Comparison of ENCODE assay signal across 26 cellular contexts in genomic region chr20:50806126-50806768, GRCh38. TPM values are rescaled to one million over a fixed set of nuclear protein-coding genes. Genes with fewer than 3 reads are reported as not detected.
DNase-seq lines count a peak whose midpoint lies in the region; ATAC-seq lines count a peak whose summit lies in the region.
"Had no signal": no experiment of that assay in that cellular context is flagged by ENCODE, and none has a peak within 500 bp of the region (broad histone marks: within the 10 kb centered on the region; RNA-seq: fewer than 3 reads in every experiment).

No MANE protein-coding gene starts in this region.

- H3K4me1 ChIP-seq in trophoblast cell (ENCODE audit: control insufficient read depth in 1 of 2, insufficient read depth in 2 of 2, low read length in 2 of 2): no peaks in the 10 kb centered on the region
- H3K4me1 ChIP-seq: A549, BE2C, breast epithelium, colonic mucosa, esophagus squamous epithelium, gastrocnemius medialis, lower lobe of right lung had no signal

- H3K23ac ChIP-seq in trophoblast cell (ENCODE audit: low read length): no peak overlapping the region

- no peak overlapping the region for H3K4me2 ChIP-seq in trophoblast cell (ENCODE audit: low read length)
- H3K4me2 ChIP-seq: A549 had no signal

- no peaks in the 10 kb centered on the region for H3K27me3 Mint-ChIP-seq in activated T-cell treated with anti-CD3 and anti-CD28 coated beads, Interleukin-2, amount 50 U/mL, for 24 hours
- H3K27me3 Mint-ChIP-seq in activated T-cell treated with anti-CD3 and anti-CD28 coated beads, Interleukin-2, amount 50 U/mL, for 4 hours (ENCODE audit: low read depth): no peaks in the 10 kb centered on the region
- no peaks in the 10 kb centered on the region for H3K27me3 Mint-ChIP-seq in activated naive CD8-positive, alpha-beta T cell treated with anti-CD3 and anti-CD28 coated beads for 36 hours

- peak overlapping the region; percentile 54 for H2AK5ac ChIP-seq in trophoblast cell (ENCODE audit: low read length)

- ATAC-seq in activated T-cell treated with anti-CD3 and anti-CD28 coated beads, Interleukin-2, amount 50 U/mL, for 4 hours: no peak
- ATAC-seq: A549, gastrocnemius medialis, lower lobe of right lung had no signal

- no peak overlapping the region for H4K12ac ChIP-seq in trophoblast cell (ENCODE audit: low read depth, low read length)

- no peak overlapping the region for H3K4me3 Mint-ChIP-seq in activated T-cell treated with anti-CD3 and anti-CD28 coated beads, Interleukin-2, amount 50 U/mL, for 24 hours
- H3K4me3 Mint-ChIP-seq in activated T-cell treated with anti-CD3 and anti-CD28 coated beads, Interleukin-2, amount 50 U/mL, for 4 hours: no peak overlapping the region
- H3K4me3 Mint-ChIP-seq in activated naive CD8-positive, alpha-beta T cell treated with anti-CD3 and anti-CD28 coated beads for 36 hours: no peak overlapping the region
- H3K4me3 Mint-ChIP-seq: H9 had no signal

- peaks cover 42% of the 10 kb centered on the region for H3K4me1 Mint-ChIP-seq in activated T-cell treated with anti-CD3 and anti-CD28 coated beads, Interleukin-2, amount 50 U/mL, for 24 hours (ENCODE audit: low read depth)
- peaks cover 27% of the 10 kb centered on the region for H3K4me1 Mint-ChIP-seq in activated T-cell treated with anti-CD3 and anti-CD28 coated beads, Interleukin-2, amount 50 U/mL, for 4 hours (ENCODE audit: low read depth)
- peaks cover 41% of the 10 kb centered on the region for H3K4me1 Mint-ChIP-seq in activated naive CD8-positive, alpha-beta T cell treated with anti-CD3 and anti-CD28 coated beads for 36 hours

- H3K36me3 Mint-ChIP-seq in activated T-cell treated with anti-CD3 and anti-CD28 coated beads, Interleukin-2, amount 50 U/mL, for 24 hours (ENCODE audit: low read depth): peaks cover 1% of the 10 kb centered on the region
- no peaks in the 10 kb centered on the region for H3K36me3 Mint-ChIP-seq in activated T-cell treated with anti-CD3 and anti-CD28 coated beads, Interleukin-2, amount 50 U/mL, for 4 hours (ENCODE audit: insufficient read depth)
- H3K36me3 Mint-ChIP-seq in activated naive CD8-positive, alpha-beta T cell treated with anti-CD3 and anti-CD28 coated beads for 36 hours: peaks cover 18% of the 10 kb centered on the region

- H4K8ac ChIP-seq in trophoblast cell (ENCODE audit: low read depth, low read length): peak overlapping the region; percentile 27

- no peaks in the 10 kb centered on the region for H3K79me2 ChIP-seq in trophoblast cell (ENCODE audit: control insufficient read depth, insufficient read depth, low read length, poor library complexity)

- H3K18ac ChIP-seq in trophoblast cell (ENCODE audit: low read length): no peak overlapping the region

- H3K9me3 ChIP-seq in trophoblast cell (ENCODE audit: insufficient read depth, low read depth, low read length): no peaks in the 10 kb centered on the region
- H3K9me3 ChIP-seq: A549, BE2C, breast epithelium, colonic mucosa, esophagus squamous epithelium, gastrocnemius medialis, lower lobe of right lung had no signal

- DNase-seq in activated T-cell treated with anti-CD3 and anti-CD28 coated beads, Interleukin-2, amount 50 U/mL, for 24 hours: no peak
- no peak for DNase-seq in activated T-cell treated with anti-CD3 and anti-CD28 coated beads, Interleukin-2, amount 50 U/mL, for 4 hours
- peak; percentile 4 for DNase-seq in H7
- no peak for DNase-seq in activated naive CD8-positive, alpha-beta T cell treated with anti-CD3 and anti-CD28 coated beads for 36 hours
- no peak for DNase-seq in trophoblast cell
- DNase-seq in kidney glomerular epithelial cell (lab: John Stamatoyannopoulos, UW): no peak
- DNase-seq in NCI-H128 (lab: John Stamatoyannopoulos, UW; ENCODE audit: unreplicated experiment): no peak
- no peak for DNase-seq in stimulated activated CD4-positive, alpha-beta T cell treated with anti-CD3 and anti-CD28 coated beads, Interleukin-4, amount 100 ng/mL, for 1 hour
- DNase-seq: activated effector memory CD4-positive, alpha-beta T cell treated with anti-CD3 and anti-CD28 coated beads, Interleukin-2, amount 50 U/mL, for 16 hours; amniotic stem cell; BE2C; colonic mucosa; esophagus squamous epithelium; gastrocnemius medialis; H9; hypothalamus; islet precursor cell; KBM-7; lower lobe of right lung; NCI-H187; NCI-H69; occipital lobe; small intestine; stimulated activated CD4-positive, alpha-beta T cell treated with anti-CD3 and anti-CD28 coated beads, Interleukin-2, amount 100 ng/mL, for 48 hours had no signal

- no peaks in the 10 kb centered on the region for H3K79me1 ChIP-seq in trophoblast cell (ENCODE audit: low read length)

- no peak overlapping the region for H2BK5ac ChIP-seq in trophoblast cell (ENCODE audit: low read depth, low read length, poor library complexity)

- H3K36me3 ChIP-seq in H7 (replicated peaks; ENCODE audit: control insufficient read depth, insufficient read depth, low read length) (no peaks in the 10 kb centered on the region), trophoblast cell (ENCODE audit: control insufficient read depth in 1 of 2, insufficient read depth in 2 of 2, low read length in 2 of 2) (no peaks in the 10 kb centered on the region)
- H3K36me3 ChIP-seq: BE2C, breast epithelium, colonic mucosa, esophagus squamous epithelium, gastrocnemius medialis, lower lobe of right lung had no signal

- H3K27me3 ChIP-seq in H7 (ENCODE audit: control insufficient read depth, insufficient read depth, low read length) (no peaks in the 10 kb centered on the region), trophoblast cell (ENCODE audit: insufficient read depth, low read length) (no peaks in the 10 kb centered on the region)
- H3K27me3 ChIP-seq: BE2C, breast epithelium, colonic mucosa, esophagus squamous epithelium, gastrocnemius medialis had no signal

- H3K27ac ChIP-seq in trophoblast cell (ENCODE audit: low read depth, low read length): no peak overlapping the region
- H3K27ac ChIP-seq: A549, breast epithelium, colonic mucosa, esophagus squamous epithelium, gastrocnemius medialis, lower lobe of right lung had no signal

- WGBS in trophoblast cell (ENCODE audit: extremely low coverage, insufficient coverage, insufficient read length): no CpG with 5 or more reads among the region's 5 CpGs

- H3K4me3 ChIP-seq in H7 (ENCODE audit: insufficient read depth, low read depth, low read length) (no peak overlapping the region), trophoblast cell (ENCODE audit: low read depth, low read length) (no peak overlapping the region)
- H3K4me3 ChIP-seq: A549, breast epithelium, colonic mucosa, esophagus squamous epithelium, gastrocnemius medialis, lower lobe of right lung had no signal

- no peak overlapping the region for H2AFZ ChIP-seq in trophoblast cell (ENCODE audit: insufficient read depth, low read length, poor library complexity)

- H3K4ac ChIP-seq in trophoblast cell (ENCODE audit: low read depth, low read length): no peak overlapping the region

- no peak overlapping the region for H3K14ac ChIP-seq in trophoblast cell (ENCODE audit: low read length)

- H3K9ac ChIP-seq in trophoblast cell (ENCODE audit: low read length): no peak overlapping the region

- H3K27ac Mint-ChIP-seq in activated T-cell treated with anti-CD3 and anti-CD28 coated beads, Interleukin-2, amount 50 U/mL, for 24 hours: peak overlapping the region; percentile 89
- H3K27ac Mint-ChIP-seq in activated naive CD8-positive, alpha-beta T cell treated with anti-CD3 and anti-CD28 coated beads for 36 hours: peak overlapping the region; percentile 95

- H3K9me3 Mint-ChIP-seq in activated T-cell treated with anti-CD3 and anti-CD28 coated beads, Interleukin-2, amount 50 U/mL, for 24 hours: no peaks in the 10 kb centered on the region
- no peaks in the 10 kb centered on the region for H3K9me3 Mint-ChIP-seq in activated T-cell treated with anti-CD3 and anti-CD28 coated beads, Interleukin-2, amount 50 U/mL, for 4 hours
- peaks cover 2% of the 10 kb centered on the region for H3K9me3 Mint-ChIP-seq in activated naive CD8-positive, alpha-beta T cell treated with anti-CD3 and anti-CD28 coated beads for 36 hours

- no peak overlapping the region for H2BK12ac ChIP-seq in trophoblast cell (ENCODE audit: low read length)

- H4K91ac ChIP-seq in trophoblast cell (ENCODE audit: low read depth, low read length): no peak overlapping the region

- H2BK120ac ChIP-seq in trophoblast cell (ENCODE audit: insufficient read depth, low read length, poor library complexity): no peak overlapping the region

RNA-seq across cellular contexts. Expression of gene BCAS4, which starts 11.4 kb away (rescaled TPM):
- 10 to 100 TPM; 10.2 to 13.6 (median 12.7) TPM for total RNA-seq in activated T-cell treated with anti-CD3 and anti-CD28 coated beads, Interleukin-2, amount 50 U/mL, for 4 hours
- 17.6 and 19.3 TPM in 2 replicates for total RNA-seq in H7 (2014; rRNA removed; shearing (Covaris generic))
- 10 to 100 TPM; 27.1 to 28.9 TPM for total RNA-seq in activated naive CD8-positive, alpha-beta T cell treated with anti-CD3 and anti-CD28 coated beads for 36 hours
- polyA plus RNA-seq in trophoblast cell (2013): 3.9 and 4.0 TPM in 2 replicates
